ENCODE assay signal across 9 cellular contexts in genomic region chr2:8514748-8515389, GRCh38.
DNase-seq lines count a peak whose midpoint lies in the region; ATAC-seq, FAIRE-seq and TF ChIP-seq lines count a peak whose summit lies in the region.
"Had no signal": no experiment of that assay in that cellular context is flagged by ENCODE, and none has a peak within 500 bp of the region (broad histone marks: within the 10 kb centered on the region; RNA-seq: fewer than 3 reads in every experiment).

No MANE protein-coding gene starts in this region.

- DNase-seq in HepG2 (ENCODE audit: low spot score) (no peak), right lobe of liver (no peak), germinal center (ENCODE audit: low spot score) (no peak), AG08395 (ENCODE audit: low spot score) (no peak), NCI-H526 (lab: John Stamatoyannopoulos, UW) (no peak)
- peak; percentile 64 for DNase-seq in activated CD8-positive, alpha-beta memory T cell treated with anti-CD3 and anti-CD28 coated beads, Interleukin-2, amount 10 ng/mL, durations not matched to agents 7 days and 5 days
- peak; percentile 33 to 51 for DNase-seq in stimulated activated CD4-positive, alpha-beta T cell treated with anti-CD3 and anti-CD28 coated beads, Interleukin-4, amount 100 ng/mL, for 48 hours (ENCODE audit: low read depth in 2 of 2)

- FAIRE-seq in HepG2 (lab: Jason Lieb, UNC) = no peak
- FAIRE-seq: G401.6 had no signal

- CTCF ChIA-PET in HepG2 (lab: Yijun Ruan, JAX; ENCODE audit: low intra/inter-chr PET ratio, low total read pairs) = no interaction called here
- CTCF ChIA-PET in activated CD8-positive, alpha-beta memory T cell treated with anti-CD3 and anti-CD28 coated beads, Interleukin-2, amount 10 ng/mL, durations not matched to agents 7 days and 5 days (lab: Charles Lee) = interaction anchor here (0.7 to 2.4 kb wide), 10 partner anchors 18 to 42 kb away, joined by 3 to 8 read pairs (median 4); no protein-coding TSS in a partner anchor

- POLR2A ChIA-PET in HepG2 (lab: Yijun Ruan, JAX) = no interaction called here

- H3K9me3 ChIP-seq in HepG2 (ENCODE audit: low read length) = no peaks in the 10 kb centered on the region
- H3K9me3 ChIP-seq in right lobe of liver = no peaks in the 10 kb centered on the region

- H3K4me3 ChIP-seq in HepG2 (replicated peaks in 1 of 3; ENCODE audit: insufficient read depth in 1 of 3, low read depth in 2 of 3, low read length in 3 of 3) (no peak overlapping the region), right lobe of liver (no peak overlapping the region)

- H3K27ac ChIP-seq in HepG2 (ENCODE audit: extremely low read length, insufficient read depth, low read length) (no peak overlapping the region), right lobe of liver (peak overlapping the region in 1 of 3 donors; percentile 22)

- peak overlapping the region; percentile 95 for H3K27ac Mint-ChIP-seq in activated CD8-positive, alpha-beta memory T cell treated with anti-CD3 and anti-CD28 coated beads, Interleukin-2, amount 10 ng/mL, durations not matched to agents 7 days and 5 days

- intact Hi-C loops in HepG2 (cut with micrococcal nuclease; ENCODE audit: unreplicated experiment) = no loop called here
- intact Hi-C loops in right lobe of liver (cut with DNase I) = no loop called here

- ATAC-seq in HepG2 = no peak
- ATAC-seq in right lobe of liver = no peak
- ATAC-seq in HG03103 (IDR thresholded peaks at IDR 0.05; ENCODE audit: low read depth, unreplicated experiment) = peak; percentile 41
- peak; percentile 45 for ATAC-seq in activated CD8-positive, alpha-beta memory T cell treated with anti-CD3 and anti-CD28 coated beads, Interleukin-2, amount 10 ng/mL, durations not matched to agents 7 days and 5 days

- H3K36me3 Mint-ChIP-seq in activated CD8-positive, alpha-beta memory T cell treated with anti-CD3 and anti-CD28 coated beads, Interleukin-2, amount 10 ng/mL, durations not matched to agents 7 days and 5 days = peaks cover 37% of the 10 kb centered on the region

- H3K79me2 ChIP-seq in HepG2 (ENCODE audit: insufficient read depth, low read length) = no peaks in the 10 kb centered on the region

- H3K4me3 Mint-ChIP-seq in activated CD8-positive, alpha-beta memory T cell treated with anti-CD3 and anti-CD28 coated beads, Interleukin-2, amount 10 ng/mL, durations not matched to agents 7 days and 5 days = peak overlapping the region; percentile 56

- TF ChIP-seq POLR2A in HepG2 (IDR thresholded peaks at IDR 0.05; ENCODE audit: insufficient read depth in 1 of 2, low read depth in 2 of 2, low read length in 2 of 2) (no peak), right lobe of liver (IDR thresholded peaks at IDR 0.05) (no peak)

- in situ Hi-C loops in HepG2 (cut with HindIII; ENCODE audit: extremely low pct_ligation_motif_present, low pct_unique_long_range_greater_than_20kb) = no loop called here

- H2AFZ ChIP-seq in HepG2 (ENCODE audit: low read length) = no peak overlapping the region

- peaks cover 5 to 49% of the 10 kb centered on the region in 2 experiments; a peak in 3 of 5 replicates for H3K27me3 ChIP-seq in HepG2 (ENCODE audit: control insufficient read depth in 1 of 2, insufficient read depth in 2 of 2, low read length in 2 of 2)
- no peaks in the 10 kb centered on the region for H3K27me3 ChIP-seq in right lobe of liver

- H3K36me3 ChIP-seq in HepG2 (replicated peaks in 1 of 2; ENCODE audit: control insufficient read depth in 1 of 2, insufficient read depth in 2 of 2, low read length in 2 of 2) = no peaks in the 10 kb centered on the region
- no peaks in the 10 kb centered on the region for H3K36me3 ChIP-seq in right lobe of liver

- no peak for TF ChIP-seq RAD21 in HepG2 (CRISPR knock-in tag; IDR thresholded peaks at IDR 0.05)

- TF ChIP-seq CTCF in HepG2 (CRISPR knock-in tag; IDR thresholded peaks at IDR 0.05) (no peak), right lobe of liver (IDR thresholded peaks at IDR 0.05) (no peak)

- WGBS in HepG2 (ENCODE audit: low lambda C conversion rate) = 47% methylated on average over 7 of the region's 7 CpGs
- WGBS in right lobe of liver (ENCODE audit: insufficient coverage, low coverage, low lambda C conversion rate, missing lambda C conversion rate) = 61% methylated on average over 7 of the region's 7 CpGs

- peaks cover 77% of the 10 kb centered on the region for H3K4me1 Mint-ChIP-seq in activated CD8-positive, alpha-beta memory T cell treated with anti-CD3 and anti-CD28 coated beads, Interleukin-2, amount 10 ng/mL, durations not matched to agents 7 days and 5 days

- TF ChIP-seq EP300 in HepG2 (IDR thresholded peaks at IDR 0.05; ENCODE audit: low read depth in 2 of 2, low read length in 2 of 2) (no peak), HepG2 (CRISPR knock-in tag; IDR thresholded peaks at IDR 0.05; ENCODE audit: borderline replicate concordance) (no peak)

- no peaks in the 10 kb centered on the region for H4K20me1 ChIP-seq in HepG2 (ENCODE audit: insufficient read depth, low read length)

- no TSS peak for BruUV-seq in HepG2 (replicated peaks; lab: Mats Ljungman, UMichigan)

- H3K9ac ChIP-seq in HepG2 (ENCODE audit: insufficient read depth, low read depth, low read length) = no peak overlapping the region

- no peaks in the 10 kb centered on the region for H3K27me3 Mint-ChIP-seq in activated CD8-positive, alpha-beta memory T cell treated with anti-CD3 and anti-CD28 coated beads, Interleukin-2, amount 10 ng/mL, durations not matched to agents 7 days and 5 days

- H3K9me3 Mint-ChIP-seq in activated CD8-positive, alpha-beta memory T cell treated with anti-CD3 and anti-CD28 coated beads, Interleukin-2, amount 10 ng/mL, durations not matched to agents 7 days and 5 days (ENCODE audit: low read depth) = peaks cover 11% of the 10 kb centered on the region

- H3K4me1 ChIP-seq in HepG2 (ENCODE audit: insufficient read depth, low read length) (no peaks in the 10 kb centered on the region), right lobe of liver (no peaks in the 10 kb centered on the region)

- H3K4me2 ChIP-seq in HepG2 (ENCODE audit: low read depth, low read length) = no peak overlapping the region

TF ChIP-seq in HepG2, 621 proteins besides CTCF, POLR2A, EP300 and RAD21:
- TF ChIP-seq BCLAF1 (IDR thresholded peaks at IDR 0.05) (no peak), SALL1 (CRISPR knock-in tag; IDR thresholded peaks at IDR 0.05) (no peak), ZNF629 (CRISPR knock-in tag; conservative IDR thresholded peaks at IDR 0.05) (peak; percentile 46), THRA (CRISPR knock-in tag; IDR thresholded peaks at IDR 0.05; ENCODE audit: borderline replicate concordance) (no peak), NFATC3 (CRISPR knock-in tag; IDR thresholded peaks at IDR 0.05) (no peak), JUNB (CRISPR knock-in tag; IDR thresholded peaks at IDR 0.05; ENCODE audit: borderline replicate concordance) (no peak)

Comparison
In these comparisons a context has a peak if more than half of its experiments do, and no peak if none do; other contexts are left out.
1. ATAC-seq: peak in HG03103 (single experiment) and activated CD8-positive, alpha-beta memory T cell treated with anti-CD3 and anti-CD28 coated beads, Interleukin-2, amount 10 ng/mL, durations not matched to agents 7 days and 5 days (single experiment); none in HepG2 (single experiment) and right lobe of liver (0 of 4).
2. DNase-seq: peak in activated CD8-positive, alpha-beta memory T cell treated with anti-CD3 and anti-CD28 coated beads, Interleukin-2, amount 10 ng/mL, durations not matched to agents 7 days and 5 days (single experiment) and stimulated activated CD4-positive, alpha-beta T cell treated with anti-CD3 and anti-CD28 coated beads, Interleukin-4, amount 100 ng/mL, for 48 hours (2 of 2); none in HepG2 (single experiment), right lobe of liver (0 of 3), germinal center (single experiment), AG08395 (single experiment) and NCI-H526 (0 of 2).